ENCODE assay signal across 8 cellular contexts in genomic region chr1:237562247-237562823, GRCh38.
A peak's percentile ranks its signal among the peaks of the same experiment; 100 is the strongest.
DNase-seq lines count a peak whose midpoint lies in the region; ATAC-seq and TF ChIP-seq lines count a peak whose summit lies in the region.

No MANE protein-coding gene starts in this region.

- no peaks in the 10 kb centered on the region for H3K9me3 ChIP-seq in GM23248 (ENCODE audit: low read depth)
- H3K9me3 ChIP-seq in OCI-LY7 (ENCODE audit: low read length): no peaks in the 10 kb centered on the region
- no peaks in the 10 kb centered on the region for H3K9me3 ChIP-seq in colonic mucosa

- no peak overlapping the region for H3K27ac Mint-ChIP-seq in activated naive CD4-positive, alpha-beta T cell treated with anti-CD3 and anti-CD28 coated beads, Interleukin-2, amount 50 U/mL, for 72 hours
- no peak overlapping the region for H3K27ac Mint-ChIP-seq in activated naive CD4-positive, alpha-beta T cell treated with anti-CD3 and anti-CD28 coated beads, Interleukin-2, amount 10 ng/mL, durations not matched to agents 7 days and 5 days

- BruUV-seq in OCI-LY7 (replicated peaks; lab: Mats Ljungman, UMichigan): no TSS peak

- H2AFZ ChIP-seq in GM23248 (no peak overlapping the region), OCI-LY7 (ENCODE audit: low read length) (no peak overlapping the region)

- H3K9me3 Mint-ChIP-seq in activated naive CD4-positive, alpha-beta T cell treated with anti-CD3 and anti-CD28 coated beads, Interleukin-2, amount 50 U/mL, for 72 hours: peaks cover 0 to 4% of the 10 kb centered on the region in 2 donors
- no peaks in the 10 kb centered on the region for H3K9me3 Mint-ChIP-seq in activated naive CD4-positive, alpha-beta T cell treated with anti-CD3 and anti-CD28 coated beads, Interleukin-2, amount 10 ng/mL, durations not matched to agents 7 days and 5 days

- no peaks in the 10 kb centered on the region for H3K27me3 Mint-ChIP-seq in activated naive CD4-positive, alpha-beta T cell treated with anti-CD3 and anti-CD28 coated beads, Interleukin-2, amount 10 ng/mL, durations not matched to agents 7 days and 5 days

- intact Hi-C loops in OCI-LY7 (cut with micrococcal nuclease; ENCODE audit: unreplicated experiment): loop anchor here (10.0 kb wide), 2 partner anchors 808 to 1458 kb away; no protein-coding TSS in a partner anchor
- intact Hi-C loops in colonic mucosa (cut with DNase I): loop anchor here (5.0 kb wide), 1 partner anchor 955 kb away; no protein-coding TSS in a partner anchor

- H4K20me1 ChIP-seq in GM23248 (ENCODE audit: insufficient read depth): no peaks in the 10 kb centered on the region
- no peaks in the 10 kb centered on the region for H4K20me1 ChIP-seq in OCI-LY7 (ENCODE audit: insufficient read depth, low read length)

- in situ Hi-C loops in GM23248 (cut with MboI): loop anchor here (25.0 kb wide), 2 partner anchors 825 to 1450 kb away; no protein-coding TSS in a partner anchor

- TF ChIP-seq CTCF in OCI-LY7 (conservative IDR thresholded peaks at IDR 0.05; ENCODE audit: low read length): peak; percentile 82
- peak; percentile 56 for TF ChIP-seq CTCF in colonic mucosa (IDR thresholded peaks at IDR 0.05)

- peak in 1 of 2 donors; percentile 3 for DNase-seq in activated naive CD4-positive, alpha-beta T cell treated with anti-CD3 and anti-CD28 coated beads, Interleukin-2, amount 50 U/mL, for 72 hours (ENCODE audit: low spot score in 2 of 2)
- DNase-seq in activated naive CD4-positive, alpha-beta T cell treated with anti-CD3 and anti-CD28 coated beads, Interleukin-2, amount 10 ng/mL, durations not matched to agents 7 days and 5 days: no peak
- peak; percentile 73 for DNase-seq in GM23248
- DNase-seq in KG1 (lab: John Stamatoyannopoulos, UW): peak; percentile 65
- peak; percentile 75 for DNase-seq in OCI-LY7 (ENCODE audit: low spot score)
- DNase-seq in colonic mucosa: no peak
- DNase-seq in middle frontal gyrus (ENCODE audit: extremely low spot score, low spot score): peak; percentile 76

- H3K36me3 ChIP-seq in GM23248 (ENCODE audit: low read depth) (no peaks in the 10 kb centered on the region), OCI-LY7 (ENCODE audit: insufficient read depth, low read length) (no peaks in the 10 kb centered on the region), colonic mucosa (no peaks in the 10 kb centered on the region)

- POLR2A ChIA-PET in OCI-LY7 (lab: Charles Lee): no interaction called here

- H3K27me3 ChIP-seq in GM23248 (replicated peaks; ENCODE audit: insufficient read depth) (no peaks in the 10 kb centered on the region), colonic mucosa (no peaks in the 10 kb centered on the region)

- 48% methylated on average over 4 of the region's 4 CpGs for WGBS in GM23248 (ENCODE audit: low coverage in 1 of 2, low lambda C conversion rate in 2 of 2, missing lambda C conversion rate in 2 of 2), 2 experiments

- no peak overlapping the region for H3K4me3 ChIP-seq in GM23248
- no peak overlapping the region for H3K4me3 ChIP-seq in OCI-LY7 (ENCODE audit: low read depth, low read length, poor library complexity, severe bottlenecking)
- H3K4me3 ChIP-seq in colonic mucosa: no peak overlapping the region

- no peak overlapping the region for H3K27ac ChIP-seq in GM23248
- no peak overlapping the region for H3K27ac ChIP-seq in OCI-LY7 (ENCODE audit: low read depth, low read length, poor library complexity, severe bottlenecking)
- no peak overlapping the region for H3K27ac ChIP-seq in colonic mucosa

- CTCF ChIA-PET in activated naive CD4-positive, alpha-beta T cell treated with anti-CD3 and anti-CD28 coated beads, Interleukin-2, amount 10 ng/mL, durations not matched to agents 7 days and 5 days (lab: Charles Lee): interaction anchor here (0.7 to 1.5 kb wide), 5 partner anchors 9 to 809 kb away, joined by 3 to 12 read pairs (median 3); no protein-coding TSS in a partner anchor
- CTCF ChIA-PET in OCI-LY7 (lab: Charles Lee; ENCODE audit: unreplicated experiment): no interaction called here

- H3K4me2 ChIP-seq in GM23248 (ENCODE audit: unreplicated experiment): no peak overlapping the region
- no peak overlapping the region for H3K4me2 ChIP-seq in OCI-LY7 (ENCODE audit: low read length)

- no peak overlapping the region for H3K4me3 Mint-ChIP-seq in activated naive CD4-positive, alpha-beta T cell treated with anti-CD3 and anti-CD28 coated beads, Interleukin-2, amount 10 ng/mL, durations not matched to agents 7 days and 5 days

- H3K9me2 ChIP-seq in GM23248 (ENCODE audit: insufficient read depth) (no peaks in the 10 kb centered on the region), OCI-LY7 (ENCODE audit: insufficient read depth, low read length) (no peaks in the 10 kb centered on the region)

- H3K4me1 ChIP-seq in GM23248 (ENCODE audit: insufficient read depth) (no peaks in the 10 kb centered on the region), OCI-LY7 (ENCODE audit: insufficient read depth, low read length, poor library complexity, severe bottlenecking) (no peaks in the 10 kb centered on the region), colonic mucosa (no peaks in the 10 kb centered on the region)

- no peaks in the 10 kb centered on the region for H3F3A ChIP-seq in GM23248 (ENCODE audit: insufficient read depth)

- no peaks in the 10 kb centered on the region for H3K4me1 Mint-ChIP-seq in activated naive CD4-positive, alpha-beta T cell treated with anti-CD3 and anti-CD28 coated beads, Interleukin-2, amount 10 ng/mL, durations not matched to agents 7 days and 5 days

- no peaks in the 10 kb centered on the region for H3K36me3 Mint-ChIP-seq in activated naive CD4-positive, alpha-beta T cell treated with anti-CD3 and anti-CD28 coated beads, Interleukin-2, amount 50 U/mL, for 72 hours
- H3K36me3 Mint-ChIP-seq in activated naive CD4-positive, alpha-beta T cell treated with anti-CD3 and anti-CD28 coated beads, Interleukin-2, amount 10 ng/mL, durations not matched to agents 7 days and 5 days: no peaks in the 10 kb centered on the region

- H3K79me2 ChIP-seq in GM23248 (ENCODE audit: insufficient read depth) (no peaks in the 10 kb centered on the region), OCI-LY7 (ENCODE audit: insufficient read depth, low read depth, low read length) (no peaks in the 10 kb centered on the region)

- peak; percentile 54 to 76 for ATAC-seq in activated naive CD4-positive, alpha-beta T cell treated with anti-CD3 and anti-CD28 coated beads, Interleukin-2, amount 50 U/mL, for 72 hours
- no peak for ATAC-seq in GM19397 (IDR thresholded peaks at IDR 0.05; ENCODE audit: unreplicated experiment)

- no peak overlapping the region for H3K9ac ChIP-seq in GM23248
- no peak overlapping the region for H3K9ac ChIP-seq in colonic mucosa (ENCODE audit: low read depth in 2 of 2, low read length in 2 of 2)

Comparison
In these comparisons a context has a peak if more than half of its experiments do, and no peak if none do; other contexts are left out.
1. DNase-seq: peak in GM23248 (single experiment), KG1 (single experiment), OCI-LY7 (single experiment) and middle frontal gyrus (single experiment); none in activated naive CD4-positive, alpha-beta T cell treated with anti-CD3 and anti-CD28 coated beads, Interleukin-2, amount 10 ng/mL, durations not matched to agents 7 days and 5 days (single experiment) and colonic mucosa (single experiment).